Comparison of ENCODE assay signal across 1 cellular context in the genomic region with DNA sequence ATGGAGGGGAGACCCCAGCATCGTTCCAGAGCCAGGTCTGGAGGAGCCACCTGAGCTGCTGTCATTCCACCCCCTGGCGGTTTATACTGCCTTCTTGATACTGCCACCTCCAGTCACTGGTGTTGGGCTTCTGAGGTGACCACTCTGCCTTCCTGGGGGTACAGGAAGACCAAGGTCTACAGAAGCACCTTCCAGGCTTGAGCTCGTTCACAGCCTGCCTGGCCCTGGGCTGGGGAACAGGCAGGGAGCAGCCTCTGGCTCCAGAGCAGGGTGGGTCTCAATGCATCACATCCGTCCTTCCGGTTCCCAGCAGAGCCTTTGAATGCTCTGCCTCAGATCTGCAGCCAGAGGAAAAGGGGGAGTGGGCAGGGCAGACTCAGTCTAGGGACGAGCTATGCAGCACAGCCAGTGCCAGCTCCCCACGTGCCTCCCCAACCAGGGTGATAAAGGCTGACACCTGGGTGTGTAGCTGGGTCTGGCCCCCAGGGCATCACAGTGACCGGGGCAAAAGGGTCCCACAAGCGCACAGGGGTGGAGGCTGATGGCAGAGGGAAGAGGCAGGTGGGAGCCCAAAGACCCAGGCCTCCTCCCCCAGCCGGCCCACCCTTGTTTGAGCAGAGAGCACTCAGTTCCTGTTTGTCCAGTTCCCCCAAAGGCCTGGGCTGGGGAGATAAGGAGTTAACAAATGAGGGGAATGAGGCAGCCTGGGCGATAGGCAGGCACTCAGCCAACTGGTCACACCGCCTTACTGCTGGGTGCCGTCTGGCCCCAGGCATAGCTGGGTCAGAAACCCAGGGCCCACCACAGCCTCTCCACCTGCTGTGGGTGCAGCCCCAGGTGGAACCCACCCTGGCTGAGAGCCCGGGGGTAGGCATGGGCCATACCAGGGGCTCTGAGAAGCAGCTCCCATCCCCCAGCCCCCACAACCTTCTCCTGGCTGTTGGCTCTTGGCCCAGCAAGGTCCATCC.
TF ChIP-seq lines count a peak whose summit lies in the region.

No MANE protein-coding gene starts in this region.

TF ChIP-seq in K562, 482 proteins besides CTCF, POLR2A, EP300 and RAD21 (continued from another document and continues in another):
- TF ChIP-seq, protein P1, sequence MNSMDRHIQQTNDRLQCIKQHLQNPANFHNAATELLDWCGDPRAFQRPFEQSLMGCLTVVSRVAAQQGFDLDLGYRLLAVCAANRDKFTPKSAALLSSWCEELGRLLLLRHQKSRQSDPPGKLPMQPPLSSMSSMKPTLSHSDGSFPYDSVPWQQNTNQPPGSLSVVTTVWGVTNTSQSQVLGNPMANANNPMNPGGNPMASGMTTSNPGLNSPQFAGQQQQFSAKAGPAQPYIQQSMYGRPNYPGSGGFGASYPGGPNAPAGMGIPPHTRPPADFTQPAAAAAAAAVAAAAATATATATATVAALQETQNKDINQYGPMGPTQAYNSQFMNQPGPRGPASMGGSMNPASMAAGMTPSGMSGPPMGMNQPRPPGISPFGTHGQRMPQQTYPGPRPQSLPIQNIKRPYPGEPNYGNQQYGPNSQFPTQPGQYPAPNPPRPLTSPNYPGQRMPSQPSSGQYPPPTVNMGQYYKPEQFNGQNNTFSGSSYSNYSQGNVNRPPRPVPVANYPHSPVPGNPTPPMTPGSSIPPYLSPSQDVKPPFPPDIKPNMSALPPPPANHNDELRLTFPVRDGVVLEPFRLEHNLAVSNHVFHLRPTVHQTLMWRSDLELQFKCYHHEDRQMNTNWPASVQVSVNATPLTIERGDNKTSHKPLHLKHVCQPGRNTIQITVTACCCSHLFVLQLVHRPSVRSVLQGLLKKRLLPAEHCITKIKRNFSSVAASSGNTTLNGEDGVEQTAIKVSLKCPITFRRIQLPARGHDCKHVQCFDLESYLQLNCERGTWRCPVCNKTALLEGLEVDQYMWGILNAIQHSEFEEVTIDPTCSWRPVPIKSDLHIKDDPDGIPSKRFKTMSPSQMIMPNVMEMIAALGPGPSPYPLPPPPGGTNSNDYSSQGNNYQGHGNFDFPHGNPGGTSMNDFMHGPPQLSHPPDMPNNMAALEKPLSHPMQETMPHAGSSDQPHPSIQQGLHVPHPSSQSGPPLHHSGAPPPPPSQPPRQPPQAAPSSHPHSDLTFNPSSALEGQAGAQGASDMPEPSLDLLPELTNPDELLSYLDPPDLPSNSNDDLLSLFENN (IDR thresholded peaks at IDR 0.05; ENCODE audit: low read depth in 2 of 2, low read length in 2 of 2): peak in 1 of 2 experiments; percentile 88; a peak in 1 of 4 replicates
- TF ChIP-seq CBFA2T2 (conservative IDR thresholded peaks at IDR 0.05) (peak; percentile 85), ZFP1 (CRISPR knock-in tag; IDR thresholded peaks at IDR 0.05) (no peak), ZNF212 (CRISPR knock-in tag; IDR thresholded peaks at IDR 0.05) (no peak), TEAD4 (IDR thresholded peaks at IDR 0.05; ENCODE audit: low read length) (peak; percentile 91), TEAD4 (CRISPR knock-in tag; IDR thresholded peaks at IDR 0.05; ENCODE audit: borderline replicate concordance) (no peak), NFE2 (IDR thresholded peaks at IDR 0.05; ENCODE audit: low read depth) (no peak), POLR2G (IDR thresholded peaks at IDR 0.05; ENCODE audit: low read depth, low read length) (peak; percentile 74), ZC3H4 (CRISPR knock-in tag; IDR thresholded peaks at IDR 0.05; ENCODE audit: borderline replicate concordance) (no peak), KDM5B (IDR thresholded peaks at IDR 0.05; ENCODE audit: insufficient replicate concordance, low read depth, low read length) (peak; percentile 55), SREBF1 (IDR thresholded peaks at IDR 0.05; ENCODE audit: borderline replicate concordance, low read depth, low read length) (no peak), PYGO2 (tag; IDR thresholded peaks at IDR 0.05) (no peak), FOXJ3 (CRISPR knock-in tag; IDR thresholded peaks at IDR 0.05) (no peak), SMAD2 (IDR thresholded peaks at IDR 0.05; ENCODE audit: low read depth, low read length) (no peak), ZNF224 (CRISPR knock-in tag; IDR thresholded peaks at IDR 0.05) (no peak), FOXA3 (CRISPR knock-in tag; conservative IDR thresholded peaks at IDR 0.05 in 1 of 2, IDR thresholded peaks at IDR 0.05 in 1 of 2) (0 out of 4 replicates have a peak, but pooled peaks of 1 of the 2 experiments have one; percentile 39), CREM (IDR thresholded peaks at IDR 0.05; ENCODE audit: low read depth) (peak; percentile 74), ZNF717 (CRISPR knock-in tag; IDR thresholded peaks at IDR 0.05) (no peak), SP2 (IDR thresholded peaks at IDR 0.05; ENCODE audit: extremely low read depth, low read depth, low read length, poor library complexity, severe bottlenecking) (no peak), WHSC1 (IDR thresholded peaks at IDR 0.05; ENCODE audit: low read length) (no peak), BRD4 (IDR thresholded peaks at IDR 0.05) (no peak), ZKSCAN1 (IDR thresholded peaks at IDR 0.05; ENCODE audit: low read depth, low read length) (no peak), ZNF76 (CRISPR knock-in tag; IDR thresholded peaks at IDR 0.05; ENCODE audit: borderline replicate concordance) (no peak), ZNF174 (CRISPR knock-in tag; IDR thresholded peaks at IDR 0.05) (no peak), ZNF644 (tag; IDR thresholded peaks at IDR 0.05; ENCODE audit: low read depth) (peak; percentile 56; the same call in 1 of the 2 replicates), YY1 (IDR thresholded peaks at IDR 0.05; ENCODE audit: borderline replicate concordance in 1 of 3, control insufficient read depth in 1 of 3, extremely low read depth in 1 of 3, insufficient read depth in 3 of 3, insufficient read length in 1 of 3, insufficient replicate concordance in 2 of 3, low read depth in 1 of 3, low read length in 2 of 3) (no peak), HOXB6 (CRISPR knock-in tag; IDR thresholded peaks at IDR 0.05; ENCODE audit: borderline replicate concordance) (no peak), GTF2E2 (tag; IDR thresholded peaks at IDR 0.05) (peak; percentile 69; the same call in 1 of the 2 replicates), ZNF23 (CRISPR knock-in tag; IDR thresholded peaks at IDR 0.05) (no peak), ZNF699 (CRISPR knock-in tag; IDR thresholded peaks at IDR 0.05; ENCODE audit: insufficient replicate concordance) (no peak), PHF21A (IDR thresholded peaks at IDR 0.05; ENCODE audit: borderline replicate concordance, low read depth) (no peak)
- TF ChIP-seq, protein P2, sequence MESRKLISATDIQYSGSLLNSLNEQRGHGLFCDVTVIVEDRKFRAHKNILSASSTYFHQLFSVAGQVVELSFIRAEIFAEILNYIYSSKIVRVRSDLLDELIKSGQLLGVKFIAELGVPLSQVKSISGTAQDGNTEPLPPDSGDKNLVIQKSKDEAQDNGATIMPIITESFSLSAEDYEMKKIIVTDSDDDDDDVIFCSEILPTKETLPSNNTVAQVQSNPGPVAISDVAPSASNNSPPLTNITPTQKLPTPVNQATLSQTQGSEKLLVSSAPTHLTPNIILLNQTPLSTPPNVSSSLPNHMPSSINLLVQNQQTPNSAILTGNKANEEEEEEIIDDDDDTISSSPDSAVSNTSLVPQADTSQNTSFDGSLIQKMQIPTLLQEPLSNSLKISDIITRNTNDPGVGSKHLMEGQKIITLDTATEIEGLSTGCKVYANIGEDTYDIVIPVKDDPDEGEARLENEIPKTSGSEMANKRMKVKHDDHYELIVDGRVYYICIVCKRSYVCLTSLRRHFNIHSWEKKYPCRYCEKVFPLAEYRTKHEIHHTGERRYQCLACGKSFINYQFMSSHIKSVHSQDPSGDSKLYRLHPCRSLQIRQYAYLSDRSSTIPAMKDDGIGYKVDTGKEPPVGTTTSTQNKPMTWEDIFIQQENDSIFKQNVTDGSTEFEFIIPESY (CRISPR knock-in tag; IDR thresholded peaks at IDR 0.05): peak; percentile 55; the same call in 1 of the 2 replicates
- TF ChIP-seq, protein P3, sequence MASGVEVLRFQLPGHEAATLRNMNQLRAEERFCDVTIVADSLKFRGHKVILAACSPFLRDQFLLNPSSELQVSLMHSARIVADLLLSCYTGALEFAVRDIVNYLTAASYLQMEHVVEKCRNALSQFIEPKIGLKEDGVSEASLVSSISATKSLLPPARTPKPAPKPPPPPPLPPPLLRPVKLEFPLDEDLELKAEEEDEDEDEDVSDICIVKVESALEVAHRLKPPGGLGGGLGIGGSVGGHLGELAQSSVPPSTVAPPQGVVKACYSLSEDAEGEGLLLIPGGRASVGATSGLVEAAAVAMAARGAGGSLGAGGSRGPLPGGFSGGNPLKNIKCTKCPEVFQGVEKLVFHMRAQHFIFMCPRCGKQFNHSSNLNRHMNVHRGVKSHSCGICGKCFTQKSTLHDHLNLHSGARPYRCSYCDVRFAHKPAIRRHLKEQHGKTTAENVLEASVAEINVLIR (CRISPR knock-in tag; IDR thresholded peaks at IDR 0.05): no peak
- TF ChIP-seq, protein P4, sequence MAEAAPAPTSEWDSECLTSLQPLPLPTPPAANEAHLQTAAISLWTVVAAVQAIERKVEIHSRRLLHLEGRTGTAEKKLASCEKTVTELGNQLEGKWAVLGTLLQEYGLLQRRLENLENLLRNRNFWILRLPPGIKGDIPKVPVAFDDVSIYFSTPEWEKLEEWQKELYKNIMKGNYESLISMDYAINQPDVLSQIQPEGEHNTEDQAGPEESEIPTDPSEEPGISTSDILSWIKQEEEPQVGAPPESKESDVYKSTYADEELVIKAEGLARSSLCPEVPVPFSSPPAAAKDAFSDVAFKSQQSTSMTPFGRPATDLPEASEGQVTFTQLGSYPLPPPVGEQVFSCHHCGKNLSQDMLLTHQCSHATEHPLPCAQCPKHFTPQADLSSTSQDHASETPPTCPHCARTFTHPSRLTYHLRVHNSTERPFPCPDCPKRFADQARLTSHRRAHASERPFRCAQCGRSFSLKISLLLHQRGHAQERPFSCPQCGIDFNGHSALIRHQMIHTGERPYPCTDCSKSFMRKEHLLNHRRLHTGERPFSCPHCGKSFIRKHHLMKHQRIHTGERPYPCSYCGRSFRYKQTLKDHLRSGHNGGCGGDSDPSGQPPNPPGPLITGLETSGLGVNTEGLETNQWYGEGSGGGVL (CRISPR knock-in tag; IDR thresholded peaks at IDR 0.05): no peak
- TF ChIP-seq, protein P5, sequence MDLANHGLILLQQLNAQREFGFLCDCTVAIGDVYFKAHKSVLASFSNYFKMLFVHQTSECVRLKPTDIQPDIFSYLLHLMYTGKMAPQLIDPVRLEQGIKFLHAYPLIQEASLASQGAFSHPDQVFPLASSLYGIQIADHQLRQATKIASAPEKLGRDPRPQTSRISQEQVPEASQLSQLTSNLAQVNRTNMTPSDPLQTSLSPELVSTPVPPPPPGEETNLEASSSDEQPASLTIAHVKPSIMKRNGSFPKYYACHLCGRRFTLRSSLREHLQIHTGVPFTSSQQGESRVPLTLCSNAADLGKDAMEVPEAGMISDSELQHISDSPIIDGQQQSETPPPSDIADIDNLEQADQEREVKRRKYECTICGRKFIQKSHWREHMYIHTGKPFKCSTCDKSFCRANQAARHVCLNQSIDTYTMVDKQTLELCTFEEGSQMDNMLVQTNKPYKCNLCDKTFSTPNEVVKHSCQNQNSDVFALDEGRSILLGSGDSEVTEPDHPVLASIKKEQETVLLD (IDR thresholded peaks at IDR 0.05): peak; percentile 40; the same call in 1 of the 2 replicates
- TF ChIP-seq, protein P6, sequence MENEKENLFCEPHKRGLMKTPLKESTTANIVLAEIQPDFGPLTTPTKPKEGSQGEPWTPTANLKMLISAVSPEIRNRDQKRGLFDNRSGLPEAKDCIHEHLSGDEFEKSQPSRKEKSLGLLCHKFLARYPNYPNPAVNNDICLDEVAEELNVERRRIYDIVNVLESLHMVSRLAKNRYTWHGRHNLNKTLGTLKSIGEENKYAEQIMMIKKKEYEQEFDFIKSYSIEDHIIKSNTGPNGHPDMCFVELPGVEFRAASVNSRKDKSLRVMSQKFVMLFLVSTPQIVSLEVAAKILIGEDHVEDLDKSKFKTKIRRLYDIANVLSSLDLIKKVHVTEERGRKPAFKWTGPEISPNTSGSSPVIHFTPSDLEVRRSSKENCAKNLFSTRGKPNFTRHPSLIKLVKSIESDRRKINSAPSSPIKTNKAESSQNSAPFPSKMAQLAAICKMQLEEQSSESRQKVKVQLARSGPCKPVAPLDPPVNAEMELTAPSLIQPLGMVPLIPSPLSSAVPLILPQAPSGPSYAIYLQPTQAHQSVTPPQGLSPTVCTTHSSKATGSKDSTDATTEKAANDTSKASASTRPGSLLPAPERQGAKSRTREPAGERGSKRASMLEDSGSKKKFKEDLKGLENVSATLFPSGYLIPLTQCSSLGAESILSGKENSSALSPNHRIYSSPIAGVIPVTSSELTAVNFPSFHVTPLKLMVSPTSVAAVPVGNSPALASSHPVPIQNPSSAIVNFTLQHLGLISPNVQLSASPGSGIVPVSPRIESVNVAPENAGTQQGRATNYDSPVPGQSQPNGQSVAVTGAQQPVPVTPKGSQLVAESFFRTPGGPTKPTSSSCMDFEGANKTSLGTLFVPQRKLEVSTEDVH (IDR thresholded peaks at IDR 0.05; ENCODE audit: low read depth, partially characterized antibody): no peak
- TF ChIP-seq, protein P7, sequence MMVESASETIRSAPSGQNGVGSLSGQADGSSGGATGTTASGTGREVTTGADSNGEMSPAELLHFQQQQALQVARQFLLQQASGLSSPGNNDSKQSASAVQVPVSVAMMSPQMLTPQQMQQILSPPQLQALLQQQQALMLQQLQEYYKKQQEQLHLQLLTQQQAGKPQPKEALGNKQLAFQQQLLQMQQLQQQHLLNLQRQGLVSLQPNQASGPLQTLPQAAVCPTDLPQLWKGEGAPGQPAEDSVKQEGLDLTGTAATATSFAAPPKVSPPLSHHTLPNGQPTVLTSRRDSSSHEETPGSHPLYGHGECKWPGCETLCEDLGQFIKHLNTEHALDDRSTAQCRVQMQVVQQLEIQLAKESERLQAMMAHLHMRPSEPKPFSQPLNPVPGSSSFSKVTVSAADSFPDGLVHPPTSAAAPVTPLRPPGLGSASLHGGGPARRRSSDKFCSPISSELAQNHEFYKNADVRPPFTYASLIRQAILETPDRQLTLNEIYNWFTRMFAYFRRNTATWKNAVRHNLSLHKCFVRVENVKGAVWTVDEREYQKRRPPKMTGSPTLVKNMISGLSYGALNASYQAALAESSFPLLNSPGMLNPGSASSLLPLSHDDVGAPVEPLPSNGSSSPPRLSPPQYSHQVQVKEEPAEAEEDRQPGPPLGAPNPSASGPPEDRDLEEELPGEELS (CRISPR knock-in tag; IDR thresholded peaks at IDR 0.05; ENCODE audit: borderline replicate concordance): 0 out of 2 replicates have a peak, but pooled peaks have one; percentile 57
- TF ChIP-seq, protein P8, sequence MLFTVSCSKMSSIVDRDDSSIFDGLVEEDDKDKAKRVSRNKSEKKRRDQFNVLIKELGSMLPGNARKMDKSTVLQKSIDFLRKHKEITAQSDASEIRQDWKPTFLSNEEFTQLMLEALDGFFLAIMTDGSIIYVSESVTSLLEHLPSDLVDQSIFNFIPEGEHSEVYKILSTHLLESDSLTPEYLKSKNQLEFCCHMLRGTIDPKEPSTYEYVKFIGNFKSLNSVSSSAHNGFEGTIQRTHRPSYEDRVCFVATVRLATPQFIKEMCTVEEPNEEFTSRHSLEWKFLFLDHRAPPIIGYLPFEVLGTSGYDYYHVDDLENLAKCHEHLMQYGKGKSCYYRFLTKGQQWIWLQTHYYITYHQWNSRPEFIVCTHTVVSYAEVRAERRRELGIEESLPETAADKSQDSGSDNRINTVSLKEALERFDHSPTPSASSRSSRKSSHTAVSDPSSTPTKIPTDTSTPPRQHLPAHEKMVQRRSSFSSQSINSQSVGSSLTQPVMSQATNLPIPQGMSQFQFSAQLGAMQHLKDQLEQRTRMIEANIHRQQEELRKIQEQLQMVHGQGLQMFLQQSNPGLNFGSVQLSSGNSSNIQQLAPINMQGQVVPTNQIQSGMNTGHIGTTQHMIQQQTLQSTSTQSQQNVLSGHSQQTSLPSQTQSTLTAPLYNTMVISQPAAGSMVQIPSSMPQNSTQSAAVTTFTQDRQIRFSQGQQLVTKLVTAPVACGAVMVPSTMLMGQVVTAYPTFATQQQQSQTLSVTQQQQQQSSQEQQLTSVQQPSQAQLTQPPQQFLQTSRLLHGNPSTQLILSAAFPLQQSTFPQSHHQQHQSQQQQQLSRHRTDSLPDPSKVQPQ (CRISPR knock-in tag; IDR thresholded peaks at IDR 0.05; ENCODE audit: borderline replicate concordance): no peak
